In genomic region chr4:128061566-128062536, GRCh38 we compare ENCODE assay signal across 8 cellular contexts. TPM values are rescaled to one million over a fixed set of nuclear protein-coding genes. Genes with fewer than 3 reads are reported as not detected.
A peak's percentile ranks its signal among the peaks of the same experiment; 100 is the strongest.
DNase-seq lines count a peak whose midpoint lies in the region; ATAC-seq, FAIRE-seq and TF ChIP-seq lines count a peak whose summit lies in the region.

No MANE protein-coding gene starts in this region.

- peak overlapping the region; percentile 57 for H3K4me3 ChIP-seq in iPS DF 6.9 (ENCODE audit: low read length)

- H3K4me1 ChIP-seq in iPS DF 6.9 (ENCODE audit: control insufficient read depth, insufficient read depth, low read length): no peaks in the 10 kb centered on the region

- no peaks in the 10 kb centered on the region for H3K36me3 ChIP-seq in iPS DF 6.9 (ENCODE audit: control insufficient read depth, insufficient read depth, low read length)

- no peaks in the 10 kb centered on the region for H3K9me3 ChIP-seq in iPS DF 6.9 (ENCODE audit: control insufficient read depth, insufficient read depth, low read length)

- DNase-seq in GM12892 (ENCODE audit: insufficient read length): peak; percentile 52
- DNase-seq in NCI-H1105 (lab: John Stamatoyannopoulos, UW): peak; percentile 56
- DNase-seq in T1000 (lab: John Stamatoyannopoulos, UW): peak; percentile 30
- DNase-seq in astrocyte of the hippocampus (ENCODE audit: low read depth, low spot score): peak; percentile 82
- DNase-seq in iPS DF 6.9 (ENCODE audit: low read depth, low spot score): no peak
- DNase-seq in sciatic nerve (ENCODE audit: low spot score): peak; percentile 75
- no peak for DNase-seq in epidermal melanocyte (ENCODE audit: insufficient read length, low spot score)

- intact Hi-C loops in sciatic nerve (cut with DNase I): no loop called here

- no peak overlapping the region for H3K27ac ChIP-seq in iPS DF 6.9 (ENCODE audit: low read length)

- ATAC-seq in HG02610 (IDR thresholded peaks at IDR 0.05; ENCODE audit: unreplicated experiment): peak; percentile 37
- no peak for ATAC-seq in sciatic nerve

- 0 out of 2 replicates have a peak, but pooled peaks have one; percentile 15 for TF ChIP-seq POLR2A in GM12892 (IDR thresholded peaks at IDR 0.05; ENCODE audit: low read depth, low read length)

- no peaks in the 10 kb centered on the region for H3K27me3 ChIP-seq in iPS DF 6.9 (ENCODE audit: control insufficient read depth, insufficient read depth, low read length)

- FAIRE-seq in GM12892 (lab: Jason Lieb, UNC): peak; percentile 70

- WGBS in iPS DF 6.9 (ENCODE audit: insufficient coverage, insufficient read length): no CpG with 5 or more reads among the region's 101 CpGs

RNA-seq across cellular contexts. Expression of gene LARP1B, which starts 0.7 kb away (rescaled TPM):
- polyA plus RNA-seq in GM12892 (2012; ENCODE audit: missing spikeins): 16.5 TPM
- total RNA-seq in sciatic nerve: 28.0 TPM

Comparison
In these comparisons a context has a peak if more than half of its experiments do, and no peak if none do; other contexts are left out.
1. DNase-seq: peak in GM12892 (single experiment), NCI-H1105 (single experiment), T1000 (single experiment), astrocyte of the hippocampus (single experiment) and sciatic nerve (single experiment); none in iPS DF 6.9 (single experiment) and epidermal melanocyte (single experiment).